ENCODE assay signal across 22 cellular contexts in genomic region chr2:19472579-19472978, GRCh38.
"Had no signal": no experiment of that assay in that cellular context is flagged by ENCODE, and none has a peak within 500 bp of the region (broad histone marks: within the 10 kb centered on the region; RNA-seq: fewer than 3 reads in every experiment).

No MANE protein-coding gene starts in this region.

- ATAC-seq: esophagus mucosa, gastrocnemius medialis, heart right ventricle, left cardiac atrium, left lung, left ventricle myocardium superior, lower lobe of right lung had no signal

- H3K27ac ChIP-seq: coronary artery, dorsolateral prefrontal cortex, epithelial cell of prostate, esophagus squamous epithelium, gastrocnemius medialis, heart right ventricle, left lung, lower lobe of right lung had no signal

- H3K36me3 ChIP-seq: esophagus squamous epithelium, gastrocnemius medialis, heart right ventricle, left lung, lower lobe of right lung had no signal

- H3K27me3 ChIP-seq: esophagus squamous epithelium, gastrocnemius medialis, heart right ventricle, left lung had no signal

- H3K4me1 ChIP-seq: gastrocnemius medialis, left lung, lower lobe of right lung had no signal

- DNase-seq: dermis blood vessel endothelial cell; dorsolateral prefrontal cortex; effector CD4-positive, alpha-beta T cell; effector memory CD4-positive, alpha-beta T cell; erythroblast; esophagus squamous epithelium; foreskin fibroblast; foreskin melanocyte; gastrocnemius medialis; glutamatergic neuron; head of caudate nucleus; heart right ventricle; hippocampal formation; left cardiac atrium; left lung; left ventricle myocardium superior; lower lobe of right lung; mesenchymal stem cell; midbrain had no signal

- H3K4me3 ChIP-seq: coronary artery, dorsolateral prefrontal cortex, esophagus squamous epithelium, gastrocnemius medialis, heart right ventricle, left lung, lower lobe of right lung had no signal
